ENCODE assay signal across 14 cellular contexts in the genomic region with DNA sequence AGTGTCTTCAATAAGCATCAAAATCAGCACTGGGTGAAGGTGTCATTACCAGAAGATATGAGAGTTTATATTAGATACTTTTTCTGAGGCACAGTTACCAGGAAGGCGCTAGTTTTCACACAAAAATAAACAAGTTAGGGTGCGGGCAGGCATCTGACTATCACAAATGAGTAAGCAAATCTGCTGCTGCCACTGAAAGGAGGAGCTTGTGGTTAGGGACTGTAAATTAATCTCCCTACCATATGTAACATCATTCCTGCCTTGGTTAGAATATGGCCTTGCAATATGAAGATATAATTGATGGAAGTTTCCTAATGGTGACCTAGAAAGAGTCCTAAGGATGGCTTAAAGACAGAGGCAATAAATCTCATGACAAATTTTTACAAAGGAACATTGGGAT. TPM values are rescaled to one million over a fixed set of nuclear protein-coding genes. Genes with fewer than 3 reads are reported as not detected.
DNase-seq lines count a peak whose midpoint lies in the region; TF ChIP-seq lines count a peak whose summit lies in the region.
"Had no signal": no experiment of that assay in that cellular context is flagged by ENCODE, and none has a peak within 500 bp of the region (broad histone marks: within the 10 kb centered on the region; RNA-seq: fewer than 3 reads in every experiment).

No MANE protein-coding gene starts in this region.

- H3K9me3 Mint-ChIP-seq in MCF 10A (ENCODE audit: unreplicated experiment), result no peaks in the 10 kb centered on the region

- H3K9me3 ChIP-seq in breast epithelium (no peaks in the 10 kb centered on the region), mammary epithelial cell (replicated peaks; ENCODE audit: insufficient read depth, low read length) (no peaks in the 10 kb centered on the region)
- H3K9me3 ChIP-seq: BE2C, lower lobe of right lung, pancreas had no signal

- in situ Hi-C loops in mammary epithelial cell (cut with MboI; ENCODE audit: low sequenced_read_pairs in 2 of 2) (loop anchor here (10.0 to 25.0 kb wide), 4 partner anchors 279 to 1279 kb away; a partner anchor contains a TSS), G401 (cut with HindIII; ENCODE audit: low sequenced_read_pairs) (no loop called here)

- 74% methylated on average over 2 of the region's 2 CpGs for WGBS in mammary epithelial cell (ENCODE audit: low coverage, missing lambda C conversion rate)

- H3K27ac ChIP-seq in breast epithelium (no peak overlapping the region), mammary epithelial cell (ENCODE audit: insufficient read depth, low read depth, low read length) (no peak overlapping the region)
- H3K27ac ChIP-seq: heart right ventricle, lower lobe of right lung, pancreas had no signal

- no peak overlapping the region for H3K9ac ChIP-seq in mammary epithelial cell (ENCODE audit: insufficient read depth, low read length)

- DNase-seq in MCF 10A (ENCODE audit: unreplicated experiment) (peak; percentile 38), breast epithelium (ENCODE audit: low spot score in 2 of 2) (no peak), NCI-H82 treated with DMSO at 0.1 percent for 48 hours (lab: John Stamatoyannopoulos, UW; ENCODE audit: unreplicated experiment) (peak; percentile 42), mammary epithelial cell (peak; percentile 35), stromal cell of bone marrow (ENCODE audit: low read depth) (peak; percentile 24), G401 (ENCODE audit: low spot score) (no peak), NCI-H1105 treated with DMSO at 0.1 percent for 48 hours (lab: John Stamatoyannopoulos, UW) (no peak), GF-D8 (lab: John Stamatoyannopoulos, UW) (no peak)
- DNase-seq: BE2C; heart right ventricle; lower lobe of right lung; NCI-H1436; pancreas; stimulated activated CD4-positive, alpha-beta T cell treated with anti-CD3 and anti-CD28 coated beads, Interleukin-2, amount 100 ng/mL, for 48 hours had no signal

- no peaks in the 10 kb centered on the region for H3K36me3 Mint-ChIP-seq in MCF 10A (ENCODE audit: insufficient read depth, unreplicated experiment)

- intact Hi-C loops in MCF 10A (cut with micrococcal nuclease), result loop anchor here (5.0 kb wide), 2 partner anchors 46 to 211 kb away; a partner anchor contains a TSS
- intact Hi-C loops in breast epithelium (cut with DNase I; ENCODE audit: low total_unique reads), result no loop called here
- intact Hi-C loops in mammary epithelial cell (cut with micrococcal nuclease), result loop anchor here (5.0 kb wide), 1 partner anchor 46 kb away; a partner anchor contains a TSS

- no peak for TF ChIP-seq POLR2A in breast epithelium (IDR thresholded peaks at IDR 0.05)

- H3K4me3 ChIP-seq in breast epithelium, result no peak overlapping the region
- H3K4me3 ChIP-seq in mammary epithelial cell (replicated peaks in 1 of 3; ENCODE audit: insufficient read depth in 1 of 3, low read depth in 2 of 3, low read length in 3 of 3), result no peak overlapping the region
- H3K4me3 ChIP-seq: heart right ventricle, lower lobe of right lung, pancreas had no signal

- no peaks in the 10 kb centered on the region for H3K36me3 ChIP-seq in breast epithelium
- no peaks in the 10 kb centered on the region for H3K36me3 ChIP-seq in mammary epithelial cell (ENCODE audit: insufficient read depth, low read length)
- H3K36me3 ChIP-seq: BE2C, heart right ventricle, lower lobe of right lung, pancreas had no signal

- H3K27me3 ChIP-seq in breast epithelium (no peaks in the 10 kb centered on the region), mammary epithelial cell (ENCODE audit: insufficient read depth, low read length) (no peaks in the 10 kb centered on the region)
- H3K27me3 ChIP-seq: BE2C, heart right ventricle, pancreas had no signal

- dilution Hi-C loops in mammary epithelial cell (cut with HindIII; ENCODE audit: low sequenced_read_pairs), result loop anchor here (25.0 kb wide), 1 partner anchor 279 kb away; no protein-coding TSS in a partner anchor

- no peaks in the 10 kb centered on the region for H3K79me2 ChIP-seq in mammary epithelial cell (ENCODE audit: insufficient read depth, low read length)

- no peak for TF ChIP-seq CTCF in MCF 10A (IDR thresholded peaks at IDR 0.05; ENCODE audit: unreplicated experiment)
- TF ChIP-seq CTCF in breast epithelium (IDR thresholded peaks at IDR 0.05), result no peak
- no peak for TF ChIP-seq CTCF in mammary epithelial cell (conservative IDR thresholded peaks at IDR 0.05 in 1 of 2, IDR thresholded peaks at IDR 0.05 in 1 of 2; ENCODE audit: extremely low read depth in 1 of 2, insufficient read depth in 1 of 2, low read depth in 1 of 2, low read length in 2 of 2)

- no peaks in the 10 kb centered on the region for H3K27me3 Mint-ChIP-seq in MCF 10A (ENCODE audit: insufficient read depth, unreplicated experiment)

- H3K4me2 ChIP-seq in mammary epithelial cell (ENCODE audit: insufficient read depth, low read depth, low read length), result no peak overlapping the region

- H2AFZ ChIP-seq in mammary epithelial cell (ENCODE audit: low read depth, low read length), result no peak overlapping the region

- no peaks in the 10 kb centered on the region for H4K20me1 ChIP-seq in mammary epithelial cell (ENCODE audit: insufficient read depth, low read length)

- H3K4me1 ChIP-seq in breast epithelium (no peaks in the 10 kb centered on the region), mammary epithelial cell (ENCODE audit: insufficient read depth, low read length) (peaks cover 11% of the 10 kb centered on the region)
- H3K4me1 ChIP-seq: lower lobe of right lung, pancreas had no signal

- POLR2A ChIA-PET in MCF 10A (lab: Yijun Ruan, JAX), result interaction anchor here (0.5 to 2.5 kb wide), 10 partner anchors 9 to 500 kb away, joined by 3 to 8 read pairs (median 4); a partner anchor contains a TSS

- H3K27ac Mint-ChIP-seq in MCF 10A (ENCODE audit: low read depth, unreplicated experiment), result no peak overlapping the region

- CTCF ChIA-PET in MCF 10A (lab: Yijun Ruan, JAX) (interaction anchor here (0.5 to 8.5 kb wide), 8 partner anchors 106 to 1467 kb away, joined by 3 to 127 read pairs (median 5); a partner anchor contains a TSS), mammary epithelial cell (lab: Charles Lee; ENCODE audit: low non-redundant PET) (interaction anchor here (1.0 kb wide), 1 partner anchor 108 kb away, joined by 3 read pairs; no protein-coding TSS in a partner anchor)

- H3K4me1 Mint-ChIP-seq in MCF 10A (ENCODE audit: insufficient read depth, unreplicated experiment), result peaks cover 21% of the 10 kb centered on the region

- BruUV-seq in MCF 10A (replicated peaks; lab: Mats Ljungman, UMichigan), result no TSS peak
- BruUV-seq in mammary epithelial cell (replicated peaks; lab: Mats Ljungman, UMichigan), result no TSS peak

- no peak overlapping the region for H3K4me3 Mint-ChIP-seq in MCF 10A (ENCODE audit: unreplicated experiment)

RNA-seq across cellular contexts. Expression of a gene that starts 19.5 kb away (rescaled TPM):
- 91.3 and 110 TPM in 2 replicates for total RNA-seq in MCF 10A (2022)
- total RNA-seq in breast epithelium, result 100 to 1,000 TPM; 204 to 266 (median 227) TPM
- 100 to 1,000 TPM in 1 of 2 donors, 10 to 100 TPM in 1; 84.6 to 147 TPM for total RNA-seq in mammary epithelial cell
- 105 TPM for polyA plus RNA-seq in mammary epithelial cell
- 34.1 TPM for polyA minus RNA-seq in mammary epithelial cell
- 228 and 261 TPM in 2 replicates for total RNA-seq in G401 (2014; rRNA removed; shearing (Covaris generic))

RNA-seq across cellular contexts. Expression of a gene that starts 47.5 kb away (rescaled TPM):
- total RNA-seq in MCF 10A (2022) (6.4 and 6.5 TPM in 2 replicates), breast epithelium (10 to 100 TPM in 1 of 3 donors, 1 to 10 TPM in 2; 5.3 to 13.5 (median 5.9) TPM), mammary epithelial cell (1 to 10 TPM; 2.5 to 9.2 TPM)
- 0.66 TPM for polyA plus RNA-seq in mammary epithelial cell
- 0.36 TPM for polyA minus RNA-seq in mammary epithelial cell
- 3.1 and 3.6 TPM in 2 replicates for total RNA-seq in G401 (2014; rRNA removed; shearing (Covaris generic))

Comparison
In these comparisons a context has a peak if more than half of its experiments do, and no peak if none do; other contexts are left out.
1. DNase-seq: peak in MCF 10A (single experiment), NCI-H82 treated with DMSO at 0.1 percent for 48 hours (single experiment), mammary epithelial cell (single experiment) and stromal cell of bone marrow (single experiment); none in breast epithelium (0 of 2), G401 (single experiment), NCI-H1105 treated with DMSO at 0.1 percent for 48 hours (single experiment) and GF-D8 (single experiment).